ENCODE assay signal across 8 cellular contexts in the genomic region with DNA sequence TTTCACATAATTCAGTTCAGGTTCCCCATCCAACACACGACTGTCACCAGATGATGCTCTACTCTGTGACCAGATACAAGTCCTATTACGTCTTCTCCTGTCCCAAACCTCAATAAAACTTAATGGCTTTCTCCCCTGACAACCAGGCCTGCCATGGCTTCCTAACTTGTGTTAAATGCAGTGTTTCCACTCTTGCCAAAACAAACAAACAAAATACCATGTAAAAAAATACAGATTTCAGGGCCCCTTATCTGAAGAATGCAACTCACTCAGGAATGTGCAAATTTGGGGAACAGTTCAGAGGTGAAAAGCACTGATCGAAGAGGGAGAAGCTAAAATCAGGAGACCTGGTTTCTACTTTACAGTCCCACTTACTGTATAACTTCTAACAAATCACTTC. TPM values are rescaled to one million over a fixed set of nuclear protein-coding genes. Genes with fewer than 3 reads are reported as not detected.
A peak's percentile ranks its signal among the peaks of the same experiment; 100 is the strongest.
DNase-seq lines count a peak whose midpoint lies in the region; ATAC-seq, FAIRE-seq and TF ChIP-seq lines count a peak whose summit lies in the region.

No MANE protein-coding gene starts in this region.

- DNase-seq in AG04449 (ENCODE audit: low read depth, low spot score) (no peak), bronchial epithelial cell (ENCODE audit: low read depth) (no peak), mucosa of descending colon (no peak), activated gamma-delta T cell treated with Interleukin-2 at 50 U/mL for 16 hours (no peak), NCI-H2081 treated with DMSO at 0.1 percent for 48 hours (lab: John Stamatoyannopoulos, UW) (no peak), NCI-H2171 (lab: John Stamatoyannopoulos, UW) (no peak)

- H3K27me3 Mint-ChIP-seq in IgD-negative memory B cell: no peaks in the 10 kb centered on the region

- H3K9me3 Mint-ChIP-seq in IgD-negative memory B cell: no peaks in the 10 kb centered on the region

- H3K4me1 Mint-ChIP-seq in IgD-negative memory B cell: peaks cover 6 to 19% (median 17%) of the 10 kb centered on the region in 3 donors

- intact Hi-C loops in mucosa of descending colon (cut with DNase I, micrococcal nuclease): no loop called here

- H3K36me3 ChIP-seq in bronchial epithelial cell (ENCODE audit: control insufficient read depth, insufficient read depth, low read length) (peaks cover 2% of the 10 kb centered on the region), mucosa of descending colon (ENCODE audit: low read depth) (no peaks in the 10 kb centered on the region)

- H3K4me1 ChIP-seq in mucosa of descending colon (ENCODE audit: low read depth): peaks cover 16% of the 10 kb centered on the region

- no peaks in the 10 kb centered on the region for H3K36me3 Mint-ChIP-seq in IgD-negative memory B cell

- TF ChIP-seq CTCF in AG04449 (IDR thresholded peaks at IDR 0.05; ENCODE audit: insufficient read depth, low read length, missing control alignments): no peak
- TF ChIP-seq CTCF in bronchial epithelial cell (IDR thresholded peaks at IDR 0.05; ENCODE audit: insufficient read depth, low read length, severe bottlenecking): no peak
- no peak for TF ChIP-seq CTCF in mucosa of descending colon (IDR thresholded peaks at IDR 0.05)

- FAIRE-seq in bronchial epithelial cell (lab: Jason Lieb, UNC): no peak

- no peaks in the 10 kb centered on the region for H3K9me3 ChIP-seq in mucosa of descending colon

- no peaks in the 10 kb centered on the region for H3K27me3 ChIP-seq in bronchial epithelial cell (ENCODE audit: control insufficient read depth, insufficient read depth, low read length)

- peak overlapping the region; percentile 89 to 95 (median 94) for H3K4me3 Mint-ChIP-seq in IgD-negative memory B cell

- POLR2A ChIA-PET in AG04449 (lab: Yijun Ruan, JAX): interaction anchor here (2.0 kb wide), 1 partner anchor 252 kb away, joined by 6 read pairs; a partner anchor contains a TSS

- no peak for ATAC-seq in mucosa of descending colon
- ATAC-seq in GM18867 (IDR thresholded peaks at IDR 0.05; ENCODE audit: unreplicated experiment): no peak

- CTCF ChIA-PET in AG04449 (lab: Yijun Ruan, JAX): interaction anchor here (1.1 to 3.9 kb wide), 7 partner anchors 146 to 474 kb away, joined by 3 to 22 read pairs (median 17); a partner anchor contains a TSS

- H3K4me3 ChIP-seq in AG04449 (ENCODE audit: low read depth, low read length): peak overlapping the region; percentile 87
- H3K4me3 ChIP-seq in bronchial epithelial cell (ENCODE audit: low read depth, low read length): peak overlapping the region; percentile 61
- H3K4me3 ChIP-seq in mucosa of descending colon: peak overlapping the region; percentile 38

- H3K27ac Mint-ChIP-seq in IgD-negative memory B cell: peak overlapping the region; percentile 59 to 93 (median 88)

RNA-seq across cellular contexts. Expression of a gene that starts 0.9 kb away (rescaled TPM):
- 1.2 TPM for polyA plus RNA-seq in IgD-negative memory B cell
- total RNA-seq in bronchial epithelial cell (0.79 and 1.0 TPM in 2 replicates), mucosa of descending colon (1 to 10 TPM; 1.0 to 8.0 (median 2.3) TPM)
